ENCODE assay signal across 11 cellular contexts in the genomic region with DNA sequence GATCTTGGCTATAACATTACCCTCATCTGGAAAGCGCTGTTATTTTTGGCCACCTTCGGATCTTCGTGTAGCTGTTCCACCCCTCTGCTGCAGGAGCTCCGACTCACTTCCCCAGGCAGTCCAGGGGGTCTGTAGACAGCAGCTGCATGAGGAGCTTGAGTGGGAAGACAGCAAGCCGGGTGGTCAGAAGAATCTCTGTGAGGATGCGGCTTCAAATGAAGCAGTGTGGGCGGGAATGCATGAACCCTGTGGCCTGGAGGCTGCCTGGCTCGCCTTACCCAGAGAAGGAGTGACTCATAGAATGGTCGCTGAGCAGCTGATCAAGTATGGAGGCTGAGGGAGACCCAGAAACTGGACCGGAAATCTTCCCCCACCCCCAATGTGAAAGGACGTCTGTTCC. TPM values are rescaled to one million over a fixed set of nuclear protein-coding genes. Genes with fewer than 3 reads are reported as not detected.
A peak's percentile ranks its signal among the peaks of the same experiment; 100 is the strongest.
DNase-seq lines count a peak whose midpoint lies in the region; ATAC-seq and TF ChIP-seq lines count a peak whose summit lies in the region.
"Had no signal": no experiment of that assay in that cellular context is flagged by ENCODE, and none has a peak within 500 bp of the region (broad histone marks: within the 10 kb centered on the region; RNA-seq: fewer than 3 reads in every experiment).

No MANE protein-coding gene starts in this region.

- no peak overlapping the region for H3K27ac ChIP-seq in RWPE2 (ENCODE audit: poor library complexity, severe bottlenecking)
- no peak overlapping the region for H3K27ac ChIP-seq in neural progenitor cell

- no peak overlapping the region for H3K4me3 Mint-ChIP-seq in neural progenitor cell
- H3K4me3 Mint-ChIP-seq: activated T-helper 1 cell treated with anti-CD3 and anti-CD28 coated beads, Interleukin-12 subunit alpha, Interleukin-12 subunit beta, Interleukin-2, Interleukin-4 antibody, amounts not matched to agents 30 ng/mL and 10 ng/mL and 1 ng/mL, durations not matched to agents 14 hours and 24 hours and 36 hours; dendritic cell treated with granulocyte-macrophage colony-stimulating factor and Interleukin-4, amounts not matched to agents 40 ng/mL and 50 ng/mL, for 4 days had no signal

- in situ Hi-C loops in KBM-7 (cut with MboI; ENCODE audit: low pct_unique_long_range_greater_than_20kb, low sequenced_read_pairs), result no loop called here

- H3K4me3 ChIP-seq in RWPE2 (ENCODE audit: severe bottlenecking) (no peak overlapping the region), fibroblast of mammary gland (ENCODE audit: control insufficient read depth, low read depth, low read length) (no peak overlapping the region), neural progenitor cell (no peak overlapping the region)

- H4K20me1 ChIP-seq in neural progenitor cell (ENCODE audit: low read depth), result no peaks in the 10 kb centered on the region

- peaks cover 3% of the 10 kb centered on the region for H3K27me3 Mint-ChIP-seq in neural progenitor cell (ENCODE audit: insufficient read depth, low read depth)
- H3K27me3 Mint-ChIP-seq: dendritic cell treated with granulocyte-macrophage colony-stimulating factor and Interleukin-4, amounts not matched to agents 40 ng/mL and 50 ng/mL, for 4 days had no signal

- no peaks in the 10 kb centered on the region for H3K9me3 ChIP-seq in RWPE2 (ENCODE audit: severe bottlenecking)
- H3K9me3 ChIP-seq in neural progenitor cell (ENCODE audit: low read depth), result no peaks in the 10 kb centered on the region

- H3K36me3 Mint-ChIP-seq in neural progenitor cell, result peaks cover 46% of the 10 kb centered on the region

- peak overlapping the region; percentile 38 for H3K27ac Mint-ChIP-seq in neural progenitor cell
- H3K27ac Mint-ChIP-seq: activated T-helper 1 cell treated with anti-CD3 and anti-CD28 coated beads, Interleukin-12 subunit alpha, Interleukin-12 subunit beta, Interleukin-2, Interleukin-4 antibody, amounts not matched to agents 30 ng/mL and 10 ng/mL and 1 ng/mL, durations not matched to agents 14 hours and 24 hours and 36 hours; dendritic cell treated with granulocyte-macrophage colony-stimulating factor and Interleukin-4, amounts not matched to agents 40 ng/mL and 50 ng/mL, for 4 days had no signal

- H3K4me2 ChIP-seq in neural progenitor cell, result no peak overlapping the region

- 0 out of 3 replicates have a peak, but pooled peaks have one; percentile 21 for ATAC-seq in RWPE2 (ENCODE audit: low read depth)

- H3K4me1 ChIP-seq in RWPE2 (ENCODE audit: insufficient read depth, poor library complexity, severe bottlenecking) (no peaks in the 10 kb centered on the region), neural progenitor cell (peaks cover 8% of the 10 kb centered on the region)

- H3K9me3 Mint-ChIP-seq in neural progenitor cell, result peaks cover 10% of the 10 kb centered on the region

- H3K36me3 ChIP-seq in RWPE2 (ENCODE audit: low read depth) (no peaks in the 10 kb centered on the region), neural progenitor cell (no peaks in the 10 kb centered on the region)

- H2AFZ ChIP-seq in neural progenitor cell (replicated peaks), result no peak overlapping the region

- no peak overlapping the region for H3K9ac ChIP-seq in neural progenitor cell

- TF ChIP-seq CTCF in RWPE2 (IDR thresholded peaks at IDR 0.05; ENCODE audit: poor library complexity, severe bottlenecking) (no peak), fibroblast of mammary gland (conservative IDR thresholded peaks at IDR 0.05; ENCODE audit: control insufficient read depth, insufficient read depth, low read depth, low read length) (no peak), neural progenitor cell (IDR thresholded peaks at IDR 0.05) (no peak)

- H3K4me1 Mint-ChIP-seq in neural progenitor cell, result peaks cover 6% of the 10 kb centered on the region

- H3K79me2 ChIP-seq in neural progenitor cell (ENCODE audit: low read depth), result no peaks in the 10 kb centered on the region

- DNase-seq in COLO829 (ENCODE audit: low spot score) (peak; percentile 79), RWPE2 (ENCODE audit: low spot score) (no peak), fibroblast of mammary gland (ENCODE audit: low read depth) (peak; percentile 98), neural progenitor cell (ENCODE audit: low spot score) (no peak), NCI-H345 treated with DMSO at 0.1 percent for 48 hours (lab: John Stamatoyannopoulos, UW; ENCODE audit: unreplicated experiment) (no peak), KBM-7 (no peak), NCI-H2196 (lab: John Stamatoyannopoulos, UW; ENCODE audit: unreplicated experiment) (no peak)
- DNase-seq in stimulated activated CD4-positive, alpha-beta T cell treated with anti-CD3 and anti-CD28 coated beads, Interleukin-4, amount 100 ng/mL, for 24 hours, result no peak
- DNase-seq: NCI-H1092 had no signal

- H3K27me3 ChIP-seq in RWPE2 (ENCODE audit: insufficient read depth, poor library complexity, severe bottlenecking) (no peaks in the 10 kb centered on the region), neural progenitor cell (no peaks in the 10 kb centered on the region)

- no peaks in the 10 kb centered on the region for H3F3A ChIP-seq in neural progenitor cell (ENCODE audit: low read depth)

RNA-seq across cellular contexts. Expression of gene NR2F2, which starts 45.2 kb away (rescaled TPM):
- total RNA-seq in neural progenitor cell (ENCODE audit: low replicate concordance), result 24.6 and 32.1 TPM in 2 replicates
- total RNA-seq: activated T-helper 1 cell treated with anti-CD3 and anti-CD28 coated beads, Interleukin-12 subunit alpha, Interleukin-12 subunit beta, Interleukin-2, Interleukin-4 antibody, amounts not matched to agents 30 ng/mL and 10 ng/mL and 1 ng/mL, durations not matched to agents 14 hours and 24 hours and 36 hours had no signal

Comparison
In these comparisons a context has a peak if more than half of its experiments do, and no peak if none do; other contexts are left out.
1. DNase-seq: peak in COLO829 (single experiment) and fibroblast of mammary gland (single experiment); none in RWPE2 (single experiment), neural progenitor cell (single experiment), NCI-H345 treated with DMSO at 0.1 percent for 48 hours (single experiment), KBM-7 (single experiment), stimulated activated CD4-positive, alpha-beta T cell treated with anti-CD3 and anti-CD28 coated beads, Interleukin-4, amount 100 ng/mL, for 24 hours (single experiment) and NCI-H2196 (single experiment).